In the genomic region with DNA sequence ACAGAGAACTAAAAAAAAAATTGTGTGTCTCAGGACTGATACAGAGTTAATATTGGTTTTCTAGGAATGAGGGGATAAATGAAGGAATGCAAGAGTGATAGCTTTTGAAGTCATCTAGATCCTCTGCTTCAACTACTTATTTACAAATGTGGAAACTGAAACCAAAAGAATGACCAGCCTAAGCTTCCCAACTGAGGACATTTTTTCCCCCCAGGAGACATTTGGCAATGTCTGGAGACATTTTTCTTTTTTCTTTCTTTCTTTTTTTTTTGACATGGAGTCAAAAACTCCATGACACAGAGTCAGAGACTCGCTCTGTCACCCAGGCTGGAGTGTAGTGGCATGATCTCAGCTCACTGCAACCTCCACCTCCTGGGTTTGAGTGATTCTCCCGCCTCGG, we compare ENCODE assay signal across 32 cellular contexts. TPM values are rescaled to one million over a fixed set of nuclear protein-coding genes. Genes with fewer than 3 reads are reported as not detected.
"Had no signal": no experiment of that assay in that cellular context is flagged by ENCODE, and none has a peak within 500 bp of the region (broad histone marks: within the 10 kb centered on the region; RNA-seq: fewer than 3 reads in every experiment).

No MANE protein-coding gene starts in this region.

- H3K36me3 Mint-ChIP-seq: immature natural killer cell; memory B cell; naive thymus-derived CD4-positive, alpha-beta T cell had no signal

- H3K27ac ChIP-seq: colonic mucosa, epithelial cell of prostate, neural progenitor cell, prostate gland, sigmoid colon, skin epidermis, suprapubic skin, transverse colon, upper lobe of right lung, uterus had no signal

- H3K9me3 ChIP-seq: colonic mucosa, prostate gland, suprapubic skin, transverse colon, upper lobe of right lung, uterus had no signal

- H3K4me3 ChIP-seq: colonic mucosa, lung, neural progenitor cell, prostate gland, sigmoid colon, skin epidermis, suprapubic skin, transverse colon, upper lobe of right lung, uterus had no signal

- H2AFZ ChIP-seq: neural progenitor cell had no signal

- H3K4me1 Mint-ChIP-seq: endodermal cell; immature natural killer cell; memory B cell; naive thymus-derived CD4-positive, alpha-beta T cell; stimulated activated naive CD8-positive, alpha-beta T cell treated with anti-CD3 and anti-CD28 coated beads, Interleukin-15, amount 100 ng/mL, for 72 hours had no signal

- DNase-seq: colonic mucosa; effector CD8-positive, alpha-beta T cell; endodermal cell; hypothalamus; immature natural killer cell; midbrain; naive thymus-derived CD4-positive, alpha-beta T cell; right cardiac atrium; sigmoid colon; stimulated activated CD4-positive, alpha-beta T cell treated with anti-CD3 and anti-CD28 coated beads, Interleukin-1b, Interleukin-23, amount 100 ng/mL, for 48 hours; stimulated activated CD4-positive, alpha-beta T cell treated with anti-CD3 and anti-CD28 coated beads, Interleukin-4, amount 100 ng/mL, for 1 hour; stimulated activated CD8-positive, alpha-beta memory T cell treated with anti-CD3 and anti-CD28 coated beads, Interleukin-4, amount 100 ng/mL, for 48 hours; stimulated activated naive CD4-positive, alpha-beta T cell; stimulated activated naive CD8-positive, alpha-beta T cell treated with anti-CD3 and anti-CD28 coated beads, Interleukin-15, amount 100 ng/mL, for 72 hours; transverse colon; uterus had no signal

- H3K36me3 ChIP-seq: colonic mucosa, neural progenitor cell, prostate gland, sigmoid colon, suprapubic skin, transverse colon, upper lobe of right lung, uterus had no signal

- H3K27me3 Mint-ChIP-seq: dendritic cell treated with granulocyte-macrophage colony-stimulating factor and Interleukin-4, amounts not matched to agents 40 ng/mL and 50 ng/mL, for 4 days; stimulated activated naive CD8-positive, alpha-beta T cell treated with anti-CD3 and anti-CD28 coated beads, Interleukin-15, amount 100 ng/mL, for 72 hours had no signal

- H3K27ac Mint-ChIP-seq: dendritic cell treated with granulocyte-macrophage colony-stimulating factor and Interleukin-4, amounts not matched to agents 40 ng/mL and 50 ng/mL, for 4 days; endodermal cell; immature natural killer cell; memory B cell; naive thymus-derived CD4-positive, alpha-beta T cell; nephron; neural progenitor cell had no signal

- H3K4me2 ChIP-seq: neural progenitor cell had no signal

- H3K9ac ChIP-seq: neural progenitor cell had no signal

- H3K9me3 Mint-ChIP-seq: dendritic cell treated with granulocyte-macrophage colony-stimulating factor and Interleukin-4, amounts not matched to agents 40 ng/mL and 50 ng/mL, for 4 days; endodermal cell; nephron; neural progenitor cell; stimulated activated naive CD8-positive, alpha-beta T cell treated with anti-CD3 and anti-CD28 coated beads, Interleukin-15, amount 100 ng/mL, for 72 hours had no signal

- H3K4me3 Mint-ChIP-seq: dendritic cell treated with granulocyte-macrophage colony-stimulating factor and Interleukin-4, amounts not matched to agents 40 ng/mL and 50 ng/mL, for 4 days; endodermal cell; immature natural killer cell; memory B cell; naive thymus-derived CD4-positive, alpha-beta T cell; nephron; neural progenitor cell; stimulated activated naive CD8-positive, alpha-beta T cell treated with anti-CD3 and anti-CD28 coated beads, Interleukin-15, amount 100 ng/mL, for 72 hours had no signal

- H3K27me3 ChIP-seq: colonic mucosa, neural progenitor cell, transverse colon, upper lobe of right lung, uterus had no signal

- H3K4me1 ChIP-seq: colonic mucosa, neural progenitor cell, prostate gland, sigmoid colon, transverse colon, upper lobe of right lung, uterus had no signal

- ATAC-seq: esophagus mucosa; left lobe of liver; naive thymus-derived CD4-positive, alpha-beta T cell; right cardiac atrium; stimulated activated naive CD8-positive, alpha-beta T cell treated with anti-CD3 and anti-CD28 coated beads, Interleukin-15, amount 100 ng/mL, for 72 hours; upper lobe of right lung had no signal

RNA-seq across cellular contexts. Expression of gene DLK1, which starts 15.3 kb away (rescaled TPM):
- total RNA-seq: fibroblast of lung; frontal cortex; naive thymus-derived CD4-positive, alpha-beta T cell; renal cortical epithelial cell; right cardiac atrium; suprapubic skin; transverse colon; upper lobe of right lung had no signal
- polyA plus RNA-seq: fibroblast of lung; immature natural killer cell; keratinocyte; naive thymus-derived CD4-positive, alpha-beta T cell had no signal
